ENCODE assay signal across 8 cellular contexts in genomic region chr5:55533806-55534435, GRCh38. TPM values are rescaled to one million over a fixed set of nuclear protein-coding genes. Genes with fewer than 3 reads are reported as not detected.
A peak's percentile ranks its signal among the peaks of the same experiment; 100 is the strongest.
DNase-seq lines count a peak whose midpoint lies in the region; ATAC-seq, FAIRE-seq and TF ChIP-seq lines count a peak whose summit lies in the region.

No MANE protein-coding gene starts in this region.

- H3K27ac ChIP-seq in SK-N-SH (ENCODE audit: low read depth in 2 of 2, low read length in 1 of 2), result peak overlapping the region; percentile 94 to 95; a peak in 3 of 4 replicates

- H3F3A ChIP-seq in SK-N-SH (replicated peaks; ENCODE audit: insufficient read depth), result peaks cover 13% of the 10 kb centered on the region

- ATAC-seq in GM21381 (IDR thresholded peaks at IDR 0.05; ENCODE audit: unreplicated experiment), result peak; percentile 28
- peak; percentile 36 for ATAC-seq in HG03571 (IDR thresholded peaks at IDR 0.05; ENCODE audit: unreplicated experiment)

- in situ Hi-C loops in G401 (cut with HindIII; ENCODE audit: low sequenced_read_pairs), result no loop called here

- H3K36me3 ChIP-seq in SK-N-SH (replicated peaks in 1 of 2; ENCODE audit: control insufficient read depth in 1 of 2, insufficient read depth in 2 of 2, low read length in 1 of 2) (peaks cover 0 to 5% of the 10 kb centered on the region in 2 experiments), mucosa of stomach (ENCODE audit: control insufficient read depth, insufficient read depth, low read length) (no peaks in the 10 kb centered on the region)

- WGBS in SK-N-SH (ENCODE audit: low lambda C conversion rate), result 13% methylated on average over 7 of the region's 22 CpGs

- TF ChIP-seq EP300 in SK-N-SH (IDR thresholded peaks at IDR 0.05; ENCODE audit: borderline replicate concordance in 1 of 2, low read depth in 1 of 2, low read length in 1 of 2), result no peak

- H3K27me3 ChIP-seq in SK-N-SH (ENCODE audit: insufficient read depth) (no peaks in the 10 kb centered on the region), mucosa of stomach (ENCODE audit: control insufficient read depth, insufficient read depth, low read length) (no peaks in the 10 kb centered on the region)

- H3K9ac ChIP-seq in SK-N-SH (peak overlapping the region; percentile 92), mucosa of stomach (ENCODE audit: low read length) (peak overlapping the region; percentile 84)

- no peak for FAIRE-seq in frontal cortex (lab: Jason Lieb, UNC)

- DNase-seq in G401 (ENCODE audit: low spot score) (peak; percentile 65), SK-N-SH (peak; percentile 81), epithelial cell of esophagus (ENCODE audit: low read depth) (peak; percentile 43), frontal cortex (ENCODE audit: low spot score in 2 of 2) (no peak), GDM1 (lab: John Stamatoyannopoulos, UW) (no peak)

- peaks cover 6% of the 10 kb centered on the region; the same call in 1 of the 2 replicates for H4K20me1 ChIP-seq in SK-N-SH (ENCODE audit: insufficient read depth)

- H2AFZ ChIP-seq in SK-N-SH (ENCODE audit: low read depth), result peak overlapping the region; percentile 96

- POLR2A ChIA-PET in SK-N-SH (lab: Yijun Ruan, JAX), result interaction anchor here (0.6 to 1.3 kb wide), 3 partner anchors 58 to 158 kb away, joined by 3 to 5 read pairs (median 3); no protein-coding TSS in a partner anchor

- H3K9me2 ChIP-seq in SK-N-SH, result no peaks in the 10 kb centered on the region

- H3K9me3 ChIP-seq in SK-N-SH (no peaks in the 10 kb centered on the region), mucosa of stomach (ENCODE audit: control insufficient read depth, low read length) (no peaks in the 10 kb centered on the region)

- TF ChIP-seq RAD21 in SK-N-SH (IDR thresholded peaks at IDR 0.05; ENCODE audit: low read length), result no peak

- peaks cover 0 to 6% of the 10 kb centered on the region in 2 experiments; a peak in 2 of 4 replicates for H3K4me1 ChIP-seq in SK-N-SH (ENCODE audit: control insufficient read depth in 1 of 2, insufficient read depth in 2 of 2, low read depth in 1 of 2, low read length in 1 of 2)
- H3K4me1 ChIP-seq in mucosa of stomach (ENCODE audit: control insufficient read depth, insufficient read depth, low read length), result no peaks in the 10 kb centered on the region

- TF ChIP-seq CTCF in SK-N-SH (IDR thresholded peaks at IDR 0.05) (no peak), epithelial cell of esophagus (IDR thresholded peaks at IDR 0.05; ENCODE audit: insufficient read depth, low read depth, low read length, missing control alignments) (no peak)

- CTCF ChIA-PET in SK-N-SH (lab: Yijun Ruan, JAX), result interaction anchor here (1.0 kb wide), 1 partner anchor 107 kb away, joined by 3 read pairs; no protein-coding TSS in a partner anchor

- H3K4me3 ChIP-seq in SK-N-SH (ENCODE audit: low read depth in 2 of 2, low read length in 1 of 2), result peak overlapping the region; percentile 74 to 87
- peak overlapping the region; percentile 70 for H3K4me3 ChIP-seq in epithelial cell of esophagus (ENCODE audit: low read length)
- H3K4me3 ChIP-seq in mucosa of stomach (ENCODE audit: low read length), result peak overlapping the region; percentile 11

- peak overlapping the region; percentile 74 for H3K4me2 ChIP-seq in SK-N-SH

- peaks cover 44% of the 10 kb centered on the region for H3K79me2 ChIP-seq in SK-N-SH (ENCODE audit: insufficient read depth)

TF ChIP-seq in SK-N-SH, 30 proteins besides CTCF, POLR2A, EP300 and RAD21:
- TF ChIP-seq NRF1 (IDR thresholded peaks at IDR 0.05; ENCODE audit: low read depth, low read length) (no peak), TAF1 (IDR thresholded peaks at IDR 0.05; ENCODE audit: borderline replicate concordance, low read depth, low read length) (no peak), YY1 (IDR thresholded peaks at IDR 0.05; ENCODE audit: low read depth) (no peak), FOXM1 (IDR thresholded peaks at IDR 0.05; ENCODE audit: low read depth) (no peak), JUND (IDR thresholded peaks at IDR 0.05) (no peak), EZH2phosphoT487 (IDR thresholded peaks at IDR 0.05; ENCODE audit: borderline replicate concordance, low read depth) (no peak)
TF ChIP-seq in SK-N-SH: peak in this region for 0.

RNA-seq across cellular contexts. Expression of gene PLPP1, which starts 0.8 kb away (rescaled TPM):
- total RNA-seq in G401 (2014; rRNA removed; shearing (Covaris generic)), result 7.6 and 13.3 TPM in 2 replicates
- polyA plus RNA-seq in SK-N-SH (2012; rRNA removed), result 32.8 and 37.5 TPM in 2 replicates
- 35.9 and 37.2 TPM in 2 replicates for polyA plus RNA-seq in SK-N-SH (2012; cell fraction: cytosol; rRNA removed)
- polyA plus RNA-seq in SK-N-SH (2012; cell fraction: nucleus; rRNA removed), result 29.0 and 70.5 TPM in 2 replicates
- total RNA-seq in frontal cortex, result 25.7 TPM

Comparison
In these comparisons a context has a peak if more than half of its experiments do, and no peak if none do; other contexts are left out.
1. DNase-seq: peak in G401 (single experiment), SK-N-SH (single experiment) and epithelial cell of esophagus (single experiment); none in frontal cortex (0 of 2) and GDM1 (single experiment).
2. H3K4me3 ChIP-seq: peak in every context shown above with its lines; median percentile 80 in SK-N-SH; 70 in epithelial cell of esophagus; 11 in mucosa of stomach.